Comparison of ENCODE assay signal across 33 cellular contexts in the genomic region with DNA sequence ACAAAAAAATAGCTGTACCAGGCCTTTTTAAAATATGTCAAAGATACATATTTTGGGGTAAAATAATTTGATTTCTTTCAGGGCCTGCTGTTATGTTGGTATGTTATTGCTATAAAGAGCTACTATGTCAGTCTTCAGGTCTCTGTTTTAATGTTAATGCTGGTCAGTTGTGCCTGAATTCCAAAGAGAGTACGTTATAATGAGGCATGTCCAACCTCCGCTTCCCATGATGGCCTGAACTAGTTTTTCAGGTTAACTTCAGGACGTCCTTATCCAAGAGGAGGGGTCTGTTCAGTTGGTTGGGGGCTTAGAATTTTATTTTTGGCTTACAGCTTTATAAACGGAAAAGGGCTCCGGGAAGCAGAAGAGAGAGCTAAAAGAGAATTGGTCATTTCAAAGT. TPM values are rescaled to one million over a fixed set of nuclear protein-coding genes. Genes with fewer than 3 reads are reported as not detected.
"Had no signal": no experiment of that assay in that cellular context is flagged by ENCODE, and none has a peak within 500 bp of the region (broad histone marks: within the 10 kb centered on the region; RNA-seq: fewer than 3 reads in every experiment).

No MANE protein-coding gene starts in this region.

- H3K36me3 ChIP-seq: left lung, lower lobe of right lung, neural progenitor cell, ovary, right atrium auricular region, right lobe of liver, stomach, thyroid gland, transverse colon, upper lobe of right lung, uterus had no signal

- H3K27me3 ChIP-seq: left lung, neural progenitor cell, ovary, right atrium auricular region, right lobe of liver, stomach, testis, thyroid gland, transverse colon, upper lobe of right lung, uterus had no signal

- H3K27ac Mint-ChIP-seq: immature natural killer cell, natural killer cell, nephron progenitor cell, neural progenitor cell, progenitor cell of endocrine pancreas had no signal

- H3K4me1 Mint-ChIP-seq: immature natural killer cell, natural killer cell, nephron progenitor cell, neural progenitor cell had no signal

- H2AFZ ChIP-seq: neural progenitor cell had no signal

- H3K4me2 ChIP-seq: neural progenitor cell, smooth muscle cell had no signal

- H3K4me3 Mint-ChIP-seq: immature natural killer cell; natural killer cell; nephron progenitor cell; neural progenitor cell; stimulated activated naive B cell treated with anti-CD40 and anti-IgM and Interleukin-4, amounts not matched to agents 10 μg/mL and 1 μg/mL and 100 μg/mL, for 72 hours had no signal

- H3K9me3 ChIP-seq: ovary, right lobe of liver, testis, thyroid gland, upper lobe of right lung had no signal

- H3K9ac ChIP-seq: neural progenitor cell had no signal

- H3K27ac ChIP-seq: lower lobe of right lung, neural progenitor cell, ovary, right atrium auricular region, right lobe of liver, stomach, testis, thyroid gland, upper lobe of right lung, uterus had no signal

- H3K27me3 Mint-ChIP-seq: progenitor cell of endocrine pancreas; stimulated activated naive B cell treated with anti-CD40 and anti-IgM and Interleukin-4, amounts not matched to agents 10 μg/mL and 1 μg/mL and 100 μg/mL, for 72 hours had no signal

- H3K36me3 Mint-ChIP-seq: neural progenitor cell had no signal

- ATAC-seq: left lung; lower lobe of right lung; natural killer cell; stimulated activated naive B cell treated with anti-CD40 and anti-IgM and Interleukin-4, amounts not matched to agents 10 μg/mL and 1 μg/mL and 100 μg/mL, for 72 hours; stimulated activated naive CD8-positive, alpha-beta T cell treated with anti-CD3 and anti-CD28 coated beads, Interleukin-15, Interleukin-2, amounts not matched to agents 100 U/mL and 50 U/mL, for 24 hours; upper lobe of right lung had no signal

- H3K4me3 ChIP-seq: left lung, lower lobe of right lung, neural progenitor cell, ovary, right atrium auricular region, right lobe of liver, smooth muscle cell, stomach, testis, thyroid gland, transverse colon, upper lobe of right lung, uterus had no signal

- DNase-seq: hypothalamus; immature natural killer cell; kidney; left colon; left lung; lower lobe of right lung; mammary epithelial cell; mesenchymal stem cell; natural killer cell; nephron progenitor cell; ovary; right lobe of liver; stimulated activated CD4-positive, alpha-beta T cell treated with anti-CD3 and anti-CD28 coated beads, Interleukin-1b, Interleukin-23, amount 100 ng/mL, for 48 hours; stimulated activated CD4-positive, alpha-beta T cell treated with anti-CD3 and anti-CD28 coated beads, Interleukin-2, amount 100 ng/mL, for 48 hours; stimulated activated CD4-positive, alpha-beta T cell treated with anti-CD3 and anti-CD28 coated beads, Interleukin-4, amount 100 ng/mL, for 4 hours; stimulated activated CD8-positive, alpha-beta memory T cell treated with anti-CD3 and anti-CD28 coated beads, Interleukin-4, amount 100 ng/mL, for 48 hours; stimulated activated naive B cell treated with anti-CD40 and anti-IgM and Interleukin-4, amounts not matched to agents 10 μg/mL and 1 μg/mL and 100 μg/mL, for 72 hours; stimulated activated naive CD8-positive, alpha-beta T cell treated with anti-CD3 and anti-CD28 coated beads, Interleukin-15, Interleukin-2, amounts not matched to agents 100 U/mL and 50 U/mL, for 24 hours; stomach; testis; thyroid gland; transverse colon; upper lobe of right lung; uterus had no signal

- H3K4me1 ChIP-seq: lower lobe of right lung, neural progenitor cell, right atrium auricular region, right lobe of liver, testis, thyroid gland, upper lobe of right lung, uterus had no signal

RNA-seq across cellular contexts. Expression of a gene that starts 34.9 kb away (rescaled TPM):
- total RNA-seq: left lung, liver, lower lobe of right lung, mucosa of gallbladder, natural killer cell, omental fat pad, progenitor cell of endocrine pancreas, pulmonary artery endothelial cell, right atrium auricular region, right lobe of liver, skeletal muscle tissue, smooth muscle cell, thyroid gland, upper lobe of right lung, uterus had no signal
- polyA plus RNA-seq: immature natural killer cell, liver, mammary epithelial cell, ovary, smooth muscle cell had no signal
